10 cellular contexts compared by ENCODE assay signal in the genomic region with DNA sequence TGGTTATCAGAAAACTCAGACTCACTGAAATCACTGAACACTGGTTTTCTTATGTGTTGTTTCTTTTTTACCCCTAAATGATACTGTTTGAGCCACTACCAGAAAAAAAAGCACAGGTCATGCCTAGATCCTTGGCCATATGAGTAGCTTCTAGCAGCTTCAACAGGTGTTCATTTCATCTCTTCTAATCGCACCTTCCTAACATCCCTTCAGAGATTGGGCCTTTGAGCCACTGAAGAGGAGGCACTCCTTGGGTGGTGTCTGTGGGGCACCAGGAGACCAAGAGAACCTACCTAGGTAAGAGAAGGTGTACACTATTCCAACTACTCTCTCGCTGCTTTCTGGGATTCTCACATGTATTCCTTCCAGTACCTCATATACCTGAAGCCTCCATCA. TPM values are rescaled to one million over a fixed set of nuclear protein-coding genes. Genes with fewer than 3 reads are reported as not detected.
DNase-seq lines count a peak whose midpoint lies in the region; ATAC-seq, FAIRE-seq and TF ChIP-seq lines count a peak whose summit lies in the region.
"Had no signal": no experiment of that assay in that cellular context is flagged by ENCODE, and none has a peak within 500 bp of the region (broad histone marks: within the 10 kb centered on the region; RNA-seq: fewer than 3 reads in every experiment).

No MANE protein-coding gene starts in this region.

- peak overlapping the region; percentile 97 for H3K4me2 ChIP-seq in GM12878 (ENCODE audit: control insufficient read depth, insufficient read depth)

- H3K27me3 ChIP-seq in GM12878 (replicated peaks in 1 of 2; ENCODE audit: control insufficient read depth in 2 of 2, insufficient read depth in 2 of 2, low read length in 1 of 2) = no peaks in the 10 kb centered on the region
- peaks cover 5% of the 10 kb centered on the region for H3K27me3 ChIP-seq in transverse colon

- H3K9ac ChIP-seq in GM12878 (ENCODE audit: control insufficient read depth, insufficient read depth, low read length) = peak overlapping the region; percentile 76

- H3K9me3 Mint-ChIP-seq in activated naive CD4-positive, alpha-beta T cell treated with anti-CD3 and anti-CD28 coated beads, Interleukin-2, amount 50 U/mL, for 24 hours = no peaks in the 10 kb centered on the region

- peaks cover 7% of the 10 kb centered on the region for H3K36me3 Mint-ChIP-seq in activated naive CD4-positive, alpha-beta T cell treated with anti-CD3 and anti-CD28 coated beads, Interleukin-2, amount 50 U/mL, for 24 hours

- TF ChIP-seq POLR2A in GM12878 (IDR thresholded peaks at IDR 0.05; ENCODE audit: low read depth, low read length) = no peak
- TF ChIP-seq POLR2A in transverse colon (IDR thresholded peaks at IDR 0.05) = no peak

- peak overlapping the region; percentile 94 for H3K4me3 Mint-ChIP-seq in activated naive CD4-positive, alpha-beta T cell treated with anti-CD3 and anti-CD28 coated beads, Interleukin-2, amount 50 U/mL, for 24 hours

- intact Hi-C loops in GM12878 (cut with micrococcal nuclease; ENCODE audit: unreplicated experiment) (loop anchor here (2.0 to 5.0 kb wide), 3 partner anchors 55 to 149 kb away; no protein-coding TSS in a partner anchor), transverse colon (cut with DNase I; ENCODE audit: low total_unique reads) (loop anchor here (5.0 kb wide), 1 partner anchor 51 kb away; no protein-coding TSS in a partner anchor)

- H3K36me3 ChIP-seq in GM12878 (ENCODE audit: control insufficient read depth in 2 of 2, insufficient read depth in 2 of 2, low read length in 1 of 2) = 0 out of 4 replicates have a peak, but pooled peaks cover 0 to 5% of the 10 kb centered on the region in 2 experiments
- H3K36me3 ChIP-seq in mesodermal cell (ENCODE audit: control insufficient read depth, insufficient read depth, low read length) = peaks cover 47% of the 10 kb centered on the region
- H3K36me3 ChIP-seq in transverse colon = no peaks in the 10 kb centered on the region
- H3K36me3 ChIP-seq: neutrophil had no signal

- H3K27me3 Mint-ChIP-seq in activated naive CD4-positive, alpha-beta T cell treated with anti-CD3 and anti-CD28 coated beads, Interleukin-2, amount 50 U/mL, for 24 hours = no peaks in the 10 kb centered on the region

- H3K4me1 Mint-ChIP-seq in activated naive CD4-positive, alpha-beta T cell treated with anti-CD3 and anti-CD28 coated beads, Interleukin-2, amount 50 U/mL, for 24 hours = peaks cover 75% of the 10 kb centered on the region

- H3K79me2 ChIP-seq in GM12878 (ENCODE audit: control insufficient read depth, insufficient read depth, low read length) = peaks cover 64% of the 10 kb centered on the region

- POLR2A ChIA-PET in GM12878 (lab: Charles Lee) = interaction anchor here (1.0 to 1.7 kb wide), 3 partner anchors 67 to 88 kb away, joined by 3 to 9 read pairs (median 7); no protein-coding TSS in a partner anchor

- SMC1A ChIA-PET in GM12878 (lab: Charles Lee; ENCODE audit: uncharacterized antibody, unreplicated experiment) = interaction anchor here (1.1 to 3.6 kb wide), 18 partner anchors 8 to 381 kb away, joined by 3 to 33 read pairs (median 6); no protein-coding TSS in a partner anchor

- in situ Hi-C loops in GM12878 (cut with MboI) = no loop called here
- in situ Hi-C loops in transverse colon (cut with MboI; ENCODE audit: low pct_ligation_motif_present in 1 of 4, low pct_unique_long_range_greater_than_20kb in 1 of 4, low sequenced_read_pairs in 3 of 4) = no loop called here

- no peak for DNase-seq in activated naive CD4-positive, alpha-beta T cell treated with anti-CD3 and anti-CD28 coated beads, Interleukin-2, amount 50 U/mL, for 16 hours
- no peak for DNase-seq in GM12878 (ENCODE audit: low read depth, low spot score)
- no peak for DNase-seq in transverse colon
- no peak for DNase-seq in AG08396 (ENCODE audit: low spot score)
- DNase-seq: effector CD4-positive, alpha-beta T cell had no signal

- peak; percentile 62 for FAIRE-seq in GM12878 (lab: Jason Lieb, UNC)

- H3K4me3 ChIP-seq in GM12878 (peak overlapping the region; percentile 93), mesodermal cell (ENCODE audit: extremely low read depth, insufficient read depth, low read length, poor library complexity, severe bottlenecking) (peak overlapping the region; percentile 92), transverse colon (no peak overlapping the region)

- RAD21 ChIA-PET in GM12878 (lab: Charles Lee; ENCODE audit: unreplicated experiment) = interaction anchor here (1.2 to 4.0 kb wide), 13 partner anchors 45 to 532 kb away, joined by 3 to 39 read pairs (median 6); a partner anchor contains a TSS

- no peak for ATAC-seq in GM12878
- ATAC-seq in GM18858 (IDR thresholded peaks at IDR 0.05; ENCODE audit: unreplicated experiment) = no peak
- ATAC-seq in GM21515 (IDR thresholded peaks at IDR 0.05; ENCODE audit: unreplicated experiment) = no peak

- H3K4me1 ChIP-seq in GM12878 (ENCODE audit: control insufficient read depth, insufficient read depth, low read length) (peaks cover 26% of the 10 kb centered on the region), mesodermal cell (ENCODE audit: control insufficient read depth, insufficient read depth, low read length, poor library complexity, severe bottlenecking) (peaks cover 58% of the 10 kb centered on the region), transverse colon (peaks cover 31 to 65% (median 37%) of the 10 kb centered on the region in 4 donors)

- H3K27ac Mint-ChIP-seq in activated naive CD4-positive, alpha-beta T cell treated with anti-CD3 and anti-CD28 coated beads, Interleukin-2, amount 50 U/mL, for 24 hours = peak overlapping the region; percentile 38

- no peaks in the 10 kb centered on the region for H4K20me1 ChIP-seq in GM12878 (ENCODE audit: control insufficient read depth, insufficient read depth)

- H2AFZ ChIP-seq in GM12878 (ENCODE audit: control insufficient read depth, low read depth, low read length) = no peak overlapping the region

- TF ChIP-seq RAD21 in GM12878 (IDR thresholded peaks at IDR 0.05; ENCODE audit: insufficient read depth, low read depth, low read length) = no peak

- peak overlapping the region; percentile 81 for H3K27ac ChIP-seq in GM12878 (ENCODE audit: control insufficient read depth, insufficient read depth)
- H3K27ac ChIP-seq in mesodermal cell (ENCODE audit: low read depth, low read length, severe bottlenecking) = peak overlapping the region; percentile 96
- peak overlapping the region; percentile 87 to 90 (median 89) for H3K27ac ChIP-seq in transverse colon
- H3K27ac ChIP-seq: neutrophil had no signal

- TF ChIP-seq EP300 in GM12878 (IDR thresholded peaks at IDR 0.05; ENCODE audit: borderline replicate concordance in 1 of 2, control insufficient read depth in 1 of 2, low read depth in 2 of 2, low read length in 2 of 2) = no peak
- TF ChIP-seq EP300 in transverse colon (IDR thresholded peaks at IDR 0.05; ENCODE audit: low read depth) = no peak

- CTCF ChIA-PET in GM12878 (lab: Yijun Ruan, JAX) = interaction anchor here (0.6 to 2.2 kb wide), 8 partner anchors 14 to 347 kb away, joined by 3 to 10 read pairs (median 5); no protein-coding TSS in a partner anchor

- H3K9me3 ChIP-seq in GM12878 (replicated peaks; ENCODE audit: control insufficient read depth, insufficient read depth, low read length) = no peaks in the 10 kb centered on the region
- H3K9me3 ChIP-seq in mesodermal cell (ENCODE audit: control insufficient read depth, low read length) = no peaks in the 10 kb centered on the region
- H3K9me3 ChIP-seq in transverse colon = no peaks in the 10 kb centered on the region
- H3K9me3 ChIP-seq: neutrophil had no signal

- WGBS in GM12878 (ENCODE audit: insufficient coverage, insufficient replicate concordance, low lambda C conversion rate, missing lambda C conversion rate) = 65% methylated on average over 2 of the region's 2 CpGs
- 100% methylated on average over 1 of the region's 2 CpGs; no CpG with 5 or more reads in 1 of the 2 experiments for WGBS in mesodermal cell (ENCODE audit: insufficient coverage in 2 of 2), 2 experiments
- 96% methylated on average over 2 of the region's 2 CpGs; no CpG with 5 or more reads in 1 of the 2 donors for WGBS in transverse colon (ENCODE audit: low coverage in 1 of 2), 2 donors

- TF ChIP-seq CTCF in GM12878 (IDR thresholded peaks at IDR 0.05 in 2 of 3, conservative IDR thresholded peaks at IDR 0.05 in 1 of 3; ENCODE audit: control insufficient read depth in 2 of 3, extremely low read depth in 1 of 3, insufficient read depth in 1 of 3, low read depth in 3 of 3, low read length in 3 of 3) = no peak
- no peak for TF ChIP-seq CTCF in transverse colon (IDR thresholded peaks at IDR 0.05)

- no TSS peak for BruUV-seq in GM12878 (replicated peaks; lab: Mats Ljungman, UMichigan)

TF ChIP-seq in GM12878, 131 proteins besides CTCF, POLR2A, EP300 and RAD21 (continues in another document):
- no peak for TF ChIP-seq CHD4 (IDR thresholded peaks at IDR 0.05)
- no peak for TF ChIP-seq CBFB (IDR thresholded peaks at IDR 0.05; ENCODE audit: low read depth)

RNA-seq across cellular contexts. Expression of a gene that starts 2.5 kb away (rescaled TPM):
- 72.0 and 76.9 TPM in 2 replicates for total RNA-seq in GM12878 (2013; cell fraction: nucleolus; rRNA removed)
- 10.5 and 10.9 TPM in 2 replicates for total RNA-seq in GM12878 (2014; rRNA removed)
- total RNA-seq in GM12878 (2014; rRNA removed; fragmentation: Illumina TruSeq; extraction: Trizol) = 8.4 and 10.1 TPM in 2 replicates
- total RNA-seq in GM12878 (2021) = 31.1 and 32.1 TPM in 2 replicates
- 10.0 TPM for polyA plus RNA-seq in GM12878 (2011; ENCODE audit: low read depth)
- 3.4 and 6.8 TPM in 2 replicates for polyA plus RNA-seq in GM12878 (2011; rRNA removed)
- 3.6 and 7.3 TPM in 2 replicates for polyA plus RNA-seq in GM12878 (2011; cell fraction: cytosol; rRNA removed)
- 10.7 and 12.9 TPM in 2 replicates for polyA plus RNA-seq in GM12878 (2011; cell fraction: nucleus; rRNA removed)
- polyA plus RNA-seq in GM12878 (2012) = 10.5 and 16.4 TPM in 2 replicates
- polyA plus RNA-seq in GM12878 (2014; fragmentation: Illumina TruSeq; extraction: Trizol) = 21.6 and 22.2 TPM in 2 replicates
- 1 to 10 TPM; 2.2 to 4.1 TPM for polyA plus RNA-seq in GM12878 (2014; fragmentation: Nextera tagmentation; extraction: Ambion mirVana)
- polyA plus RNA-seq in GM12878 (2014; rRNA removed) = 10.5 and 13.4 TPM in 2 replicates
- 1 to 10 TPM; 2.7 TPM for polyA plus RNA-seq in GM12878 (2016; fragmentation: Nextera tagmentation; extraction: Ambion mirVana)
- 10.7 and 19.5 TPM in 2 replicates for polyA minus RNA-seq in GM12878 (2011; rRNA and poly(A)+ RNA removed)
- polyA minus RNA-seq in GM12878 (2011; cell fraction: cytosol; rRNA and poly(A)+ RNA removed) = 9.9 and 13.2 TPM in 2 replicates
- polyA minus RNA-seq in GM12878 (2011; cell fraction: nucleus; rRNA and poly(A)+ RNA removed) = 6.5 and 13.8 TPM in 2 replicates
- polyA plus RNA-seq in mesodermal cell (2013, experiment 1 of 2) = 122 TPM
- polyA plus RNA-seq in mesodermal cell (2013, experiment 2 of 2) = 98.4 TPM
- total RNA-seq in transverse colon = 10 to 100 TPM in 2 of 4 donors, 1 to 10 TPM in 2; 8.9 to 97.3 (median 10.6) TPM

Comparison
In these comparisons a context has a peak if more than half of its experiments do, and no peak if none do; other contexts are left out.
1. H3K4me3 ChIP-seq: peak in GM12878 (single experiment) and mesodermal cell (single experiment); none in transverse colon (0 of 4).
2. Peak in every context shown above with its lines, with median percentiles within 50 percentile points of each other: H3K27ac ChIP-seq.